In genomic region chr15:85149460-85150129, GRCh38 we compare ENCODE assay signal across 18 cellular contexts.
"Had no signal": no experiment of that assay in that cellular context is flagged by ENCODE, and none has a peak within 500 bp of the region (broad histone marks: within the 10 kb centered on the region; RNA-seq: fewer than 3 reads in every experiment).

No MANE protein-coding gene starts in this region.

- H3K4me3 ChIP-seq: coronary artery, esophagus squamous epithelium, left ventricle myocardium inferior, neural progenitor cell had no signal

- DNase-seq: activated CD4-positive, alpha-beta T cell treated with anti-CD3 and anti-CD28 coated beads, Interleukin-2, amount 50 U/mL, for 4 hours; activated CD8-positive, alpha-beta memory T cell treated with anti-CD3 and anti-CD28 coated beads, Interleukin-2, amount 10 ng/mL, durations not matched to agents 7 days and 5 days; activated naive CD4-positive, alpha-beta T cell treated with anti-CD3 and anti-CD28 coated beads, Interleukin-2, amount 10 ng/mL, durations not matched to agents 7 days and 5 days; activated T-cell treated with anti-CD3 and anti-CD28 coated beads, Interleukin-2, amount 50 U/mL, for 1 hour; brain microvascular endothelial cell; esophagus squamous epithelium; glutamatergic neuron; left ventricle myocardium inferior; mesendoderm; stimulated activated CD4-positive, alpha-beta T cell treated with anti-CD3 and anti-CD28 coated beads, Interleukin-12 subunit alpha, Interleukin-12 subunit beta, amount 100 ng/mL, for 4 hours; stimulated activated CD4-positive, alpha-beta T cell treated with anti-CD3 and anti-CD28 coated beads, Interleukin-2, amount 100 ng/mL, for 24 hours; T-helper 9 cell had no signal

- H3K4me1 Mint-ChIP-seq: central memory CD8-positive, alpha-beta T cell had no signal

- H3K36me3 ChIP-seq: brain microvascular endothelial cell, esophagus squamous epithelium, left ventricle myocardium inferior, neural progenitor cell had no signal

- H2AFZ ChIP-seq: neural progenitor cell had no signal

- H3K9me3 ChIP-seq: esophagus squamous epithelium, left ventricle myocardium inferior had no signal

- H3K27ac ChIP-seq: brain microvascular endothelial cell, coronary artery, esophagus squamous epithelium, left ventricle myocardium inferior, neural progenitor cell had no signal

- H3K4me2 ChIP-seq: neural progenitor cell had no signal

- ATAC-seq: activated CD4-positive, CD25-positive, alpha-beta regulatory T cell treated with anti-CD3 and anti-CD28 coated beads, Interleukin-2, amount 50 U/mL, for 24 hours; activated CD8-positive, alpha-beta memory T cell treated with anti-CD3 and anti-CD28 coated beads, Interleukin-2, amount 10 ng/mL, durations not matched to agents 7 days and 5 days; sciatic nerve had no signal

- H3K4me1 ChIP-seq: esophagus squamous epithelium, left ventricle myocardium inferior had no signal

- H3K9ac ChIP-seq: neural progenitor cell had no signal

- H3K4me3 Mint-ChIP-seq: activated CD8-positive, alpha-beta memory T cell treated with anti-CD3 and anti-CD28 coated beads, Interleukin-2, amount 10 ng/mL, durations not matched to agents 7 days and 5 days; activated naive CD4-positive, alpha-beta T cell treated with anti-CD3 and anti-CD28 coated beads, Interleukin-2, amount 10 ng/mL, durations not matched to agents 7 days and 5 days; central memory CD8-positive, alpha-beta T cell; neural progenitor cell had no signal

- H3K27me3 ChIP-seq: brain microvascular endothelial cell, esophagus squamous epithelium, neural progenitor cell had no signal

- H3K27me3 Mint-ChIP-seq: activated naive CD4-positive, alpha-beta T cell treated with anti-CD3 and anti-CD28 coated beads, Interleukin-2, amount 10 ng/mL, durations not matched to agents 7 days and 5 days had no signal

- H3K27ac Mint-ChIP-seq: activated CD8-positive, alpha-beta memory T cell treated with anti-CD3 and anti-CD28 coated beads, Interleukin-2, amount 10 ng/mL, durations not matched to agents 7 days and 5 days; activated naive CD4-positive, alpha-beta T cell treated with anti-CD3 and anti-CD28 coated beads, Interleukin-2, amount 10 ng/mL, durations not matched to agents 7 days and 5 days; activated T-helper 2 cell treated with anti-CD3 and anti-CD28 coated beads, Interferon-gamma antibody, Interleukin-2, Interleukin-4, amounts not matched to agents 10 μg/mL and 5 μg/mL and 100 μg/mL, durations not matched to agents 14 hours and 24 hours and 36 hours; neural progenitor cell had no signal

- H3K36me3 Mint-ChIP-seq: activated naive CD4-positive, alpha-beta T cell treated with anti-CD3 and anti-CD28 coated beads, Interleukin-2, amount 10 ng/mL, durations not matched to agents 7 days and 5 days; neural progenitor cell had no signal

- H3K9me3 Mint-ChIP-seq: neural progenitor cell had no signal
